34 cellular contexts compared by ENCODE assay signal in the genomic region with DNA sequence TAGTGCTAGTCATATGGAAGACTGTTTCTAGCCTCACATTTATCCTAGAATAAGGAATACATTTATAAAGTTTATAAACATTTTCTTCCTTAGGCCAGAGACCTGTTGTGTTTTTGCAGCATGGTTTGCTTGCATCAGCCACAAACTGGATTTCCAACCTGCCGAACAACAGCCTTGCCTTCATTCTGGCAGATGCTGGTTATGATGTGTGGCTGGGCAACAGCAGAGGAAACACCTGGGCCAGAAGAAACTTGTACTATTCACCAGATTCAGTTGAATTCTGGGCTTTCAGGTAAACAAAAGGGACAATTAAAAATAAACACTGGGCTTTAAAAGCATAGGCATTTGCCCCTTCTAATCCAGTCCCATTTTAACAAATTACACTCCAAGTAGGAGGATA. TPM values are rescaled to one million over a fixed set of nuclear protein-coding genes. Genes with fewer than 3 reads are reported as not detected.
"Had no signal": no experiment of that assay in that cellular context is flagged by ENCODE, and none has a peak within 500 bp of the region (broad histone marks: within the 10 kb centered on the region; RNA-seq: fewer than 3 reads in every experiment).

No MANE protein-coding gene starts in this region.

- FAIRE-seq: bronchial epithelial cell, RCC 7860 had no signal

- ATAC-seq: activated CD8-positive, alpha-beta memory T cell treated with anti-CD3 and anti-CD28 coated beads, Interleukin-2, amount 10 ng/mL, durations not matched to agents 7 days and 5 days; activated naive CD8-positive, alpha-beta T cell treated with anti-CD3 and anti-CD28 coated beads, Interleukin-2, amount 50 U/mL, for 24 hours had no signal

- H3K27ac ChIP-seq: PC-9, VCaP had no signal

- H3K4me3 ChIP-seq: PC-9 had no signal

- H2AFZ ChIP-seq: PC-9 had no signal

- DNase-seq: activated B cell treated with CpG ODN at 0.5 μM for 24 hours; activated CD4-positive, alpha-beta memory T cell treated with anti-CD3 and anti-CD28 coated beads, Interleukin-2, amount 10 ng/mL, durations not matched to agents 7 days and 5 days; activated CD4-positive, alpha-beta T cell treated with anti-CD3 and anti-CD28 coated beads for 1 hour; activated CD4-positive, alpha-beta T cell treated with anti-CD3 and anti-CD28 coated beads for 48 hours; activated CD8-positive, alpha-beta memory T cell treated with anti-CD3 and anti-CD28 coated beads for 24 hours; activated CD8-positive, alpha-beta memory T cell treated with anti-CD3 and anti-CD28 coated beads, Interleukin-2, amount 10 ng/mL, durations not matched to agents 7 days and 5 days; activated CD8-positive, alpha-beta memory T cell treated with anti-CD3 and anti-CD28 coated beads, Interleukin-2, amount 50 U/mL, for 48 hours; activated effector memory CD4-positive, alpha-beta T cell treated with Interleukin-2 at 50 U/mL for 16 hours; activated naive CD4-positive, alpha-beta T cell treated with anti-CD3 and anti-CD28 coated beads, Interleukin-2, amount 10 ng/mL, durations not matched to agents 7 days and 5 days; activated naive CD8-positive, alpha-beta T cell treated with anti-CD3 and anti-CD28 coated beads, Interleukin-2, amount 50 U/mL, for 24 hours; activated T-cell treated with anti-CD3 and anti-CD28 coated beads, Interleukin-2, amount 50 U/mL, for 48 hours; anterior cingulate cortex; caudate nucleus; cerebellar nuclear complex; Kasumi-1; KG1; NCI-H1092 treated with DMSO at 0.1 percent for 48 hours; NCI-H1417; NCI-H146; NCI-H187; NCI-H2081; NCI-H510A; NCI-H526; NCI-H748 treated with DMSO at 0.1 percent for 48 hours; PC-9; Right ventricle myocardium superior; SW 1271; T-helper 1 cell; T-helper 2 cell; T-helper 9 cell had no signal

- H3K4me2 ChIP-seq: PC-9 had no signal

RNA-seq across cellular contexts. Expression of a gene that starts 4.2 kb away (rescaled TPM):
- total RNA-seq: activated B cell treated with CpG ODN at 0.5 μM for 24 hours; activated CD4-positive, alpha-beta memory T cell treated with anti-CD3 and anti-CD28 coated beads, Interleukin-2, amount 10 ng/mL, durations not matched to agents 7 days and 5 days; activated CD8-positive, alpha-beta memory T cell treated with anti-CD3 and anti-CD28 coated beads, Interleukin-2, amount 10 ng/mL, durations not matched to agents 7 days and 5 days; bronchial epithelial cell; OCI-LY7; PC-9; Right ventricle myocardium superior had no signal

RNA-seq across cellular contexts. Expression of a gene that starts 37.6 kb away (rescaled TPM):
- total RNA-seq: activated B cell treated with CpG ODN at 0.5 μM for 24 hours; activated CD4-positive, alpha-beta memory T cell treated with anti-CD3 and anti-CD28 coated beads, Interleukin-2, amount 10 ng/mL, durations not matched to agents 7 days and 5 days; activated CD8-positive, alpha-beta memory T cell treated with anti-CD3 and anti-CD28 coated beads, Interleukin-2, amount 10 ng/mL, durations not matched to agents 7 days and 5 days; bronchial epithelial cell; OCI-LY7; PC-9; Right ventricle myocardium superior had no signal
